8 cellular contexts compared by ENCODE assay signal in genomic region chr1:93846151-93846928, GRCh38. TPM values are rescaled to one million over a fixed set of nuclear protein-coding genes. Genes with fewer than 3 reads are reported as not detected.
DNase-seq lines count a peak whose midpoint lies in the region; ATAC-seq and TF ChIP-seq lines count a peak whose summit lies in the region.

No MANE protein-coding gene starts in this region.

- H3K4me3 ChIP-seq in DND-41 (ENCODE audit: low read depth in 1 of 2, low read length in 2 of 2) (peak overlapping the region; percentile 69 to 75), fibroblast of pulmonary artery (replicated peaks; ENCODE audit: low read depth, low read length) (peak overlapping the region; percentile 69)

- peak overlapping the region; percentile 91 for H3K27ac ChIP-seq in DND-41 (ENCODE audit: low read length)

- H3K9me3 Mint-ChIP-seq in natural killer cell treated with Interleukin-12 subunit alpha and Interleukin-12 subunit beta and Interleukin-15 and Interleukin-18, amount 100 ng/mL, for 72 hours = no peaks in the 10 kb centered on the region

- TF ChIP-seq RAD21 in Ishikawa (IDR thresholded peaks at IDR 0.05; ENCODE audit: low read depth) = no peak

- H3K27me3 ChIP-seq in DND-41 (ENCODE audit: insufficient read depth, low read length, poor library complexity) = no peaks in the 10 kb centered on the region

- peak overlapping the region; percentile 70 for H3K4me2 ChIP-seq in DND-41 (ENCODE audit: insufficient read depth, low read length)

- peaks cover 33% of the 10 kb centered on the region for H3K4me1 ChIP-seq in DND-41 (ENCODE audit: insufficient read depth, low read length)

- H3K79me2 ChIP-seq in DND-41 (ENCODE audit: insufficient read depth, low read length) = no peaks in the 10 kb centered on the region; the same call in 1 of the 2 replicates

- H3K36me3 Mint-ChIP-seq in natural killer cell treated with Interleukin-12 subunit alpha and Interleukin-12 subunit beta and Interleukin-15 and Interleukin-18, amount 100 ng/mL, for 72 hours = no peaks in the 10 kb centered on the region

- H2AFZ ChIP-seq in DND-41 (ENCODE audit: low read depth, low read length) = peak overlapping the region; percentile 87

- peak; percentile 50 for TF ChIP-seq CTCF in DND-41 (IDR thresholded peaks at IDR 0.05; ENCODE audit: borderline replicate concordance, extremely low read depth, low read length, poor library complexity, severe bottlenecking)
- TF ChIP-seq CTCF in fibroblast of pulmonary artery (IDR thresholded peaks at IDR 0.05; ENCODE audit: low read length, missing control alignments) = peak; percentile 30

- TF ChIP-seq EP300 in Ishikawa (IDR thresholded peaks at IDR 0.05; ENCODE audit: borderline replicate concordance) = no peak

- H3K9ac ChIP-seq in DND-41 (ENCODE audit: low read depth, low read length) = peak overlapping the region; percentile 93

- peak overlapping the region; percentile 86 for H3K4me3 Mint-ChIP-seq in natural killer cell treated with Interleukin-12 subunit alpha and Interleukin-12 subunit beta and Interleukin-15 and Interleukin-18, amount 100 ng/mL, for 72 hours

- no peaks in the 10 kb centered on the region for H3K9me3 ChIP-seq in DND-41 (ENCODE audit: insufficient read depth, low read length, severe bottlenecking)

- H4K20me1 ChIP-seq in DND-41 (ENCODE audit: insufficient read depth, low read length) = no peaks in the 10 kb centered on the region

- H3K36me3 ChIP-seq in DND-41 (ENCODE audit: insufficient read depth, low read length) = no peaks in the 10 kb centered on the region; the same call in 1 of the 2 replicates

- DNase-seq in DND-41 = peak; percentile 88
- DNase-seq in RPMI7951 (ENCODE audit: low read depth) = peak; percentile 84
- peak; percentile 81 for DNase-seq in activated T-helper 9 cell treated with anti-CD3 and anti-CD28 coated beads, Interleukin-2, amount 50 U/mL, for 16 hours (ENCODE audit: low read depth)
- DNase-seq in fibroblast of pulmonary artery (ENCODE audit: low read depth) = peak; percentile 82
- DNase-seq in natural killer cell treated with Interleukin-12 subunit alpha and Interleukin-12 subunit beta and Interleukin-15 and Interleukin-18, amount 100 ng/mL, for 72 hours (ENCODE audit: low spot score) = peak; percentile 90
- DNase-seq in stimulated activated naive CD4-positive, alpha-beta T cell treated with Interleukin-2 at 50 U/mL for 16 hours (lab: John Stamatoyannopoulos, UW) = peak; percentile 78

- peak overlapping the region; percentile 80 to 96 for H3K27ac Mint-ChIP-seq in natural killer cell treated with Interleukin-12 subunit alpha and Interleukin-12 subunit beta and Interleukin-15 and Interleukin-18, amount 100 ng/mL, for 72 hours

- H3K27me3 Mint-ChIP-seq in natural killer cell treated with Interleukin-12 subunit alpha and Interleukin-12 subunit beta and Interleukin-15 and Interleukin-18, amount 100 ng/mL, for 72 hours = no peaks in the 10 kb centered on the region

- peaks cover 32% of the 10 kb centered on the region in 2 donors for H3K4me1 Mint-ChIP-seq in natural killer cell treated with Interleukin-12 subunit alpha and Interleukin-12 subunit beta and Interleukin-15 and Interleukin-18, amount 100 ng/mL, for 72 hours (ENCODE audit: low read depth in 2 of 2)

- ATAC-seq in DND-41 (ENCODE audit: insufficient read depth, low read depth) (peak; percentile 67), GM21576 (IDR thresholded peaks at IDR 0.05; ENCODE audit: unreplicated experiment) (peak; percentile 49)
- peak; percentile 70 to 77 for ATAC-seq in natural killer cell treated with Interleukin-12 subunit alpha and Interleukin-12 subunit beta and Interleukin-15 and Interleukin-18, amount 100 ng/mL, for 72 hours

TF ChIP-seq in Ishikawa, 13 proteins besides CTCF, POLR2A, EP300 and RAD21:
- TF ChIP-seq TEAD4 (IDR thresholded peaks at IDR 0.05) (peak; percentile 7; the same call in 1 of the 2 replicates), REST (IDR thresholded peaks at IDR 0.05; ENCODE audit: low read depth) (no peak), YY1 (IDR thresholded peaks at IDR 0.05; ENCODE audit: low read depth) (no peak), TCF12 (IDR thresholded peaks at IDR 0.05; ENCODE audit: low read depth) (peak; percentile 44; the same call in 1 of the 2 replicates), FOXM1 (IDR thresholded peaks at IDR 0.05; ENCODE audit: borderline replicate concordance, low read depth) (no peak), TAF1 (IDR thresholded peaks at IDR 0.05; ENCODE audit: low read depth) (peak; percentile 69), EGR1 (IDR thresholded peaks at IDR 0.05) (peak; percentile 98), MAX (IDR thresholded peaks at IDR 0.05) (peak; percentile 82), NFIC (IDR thresholded peaks at IDR 0.05) (no peak), CEBPB (IDR thresholded peaks at IDR 0.05) (no peak), ZBTB7A (IDR thresholded peaks at IDR 0.05; ENCODE audit: low read depth) (0 out of 2 replicates have a peak, but pooled peaks have one; percentile 3), USF1 (IDR thresholded peaks at IDR 0.05) (no peak), CREB1 (IDR thresholded peaks at IDR 0.05; ENCODE audit: low read depth) (no peak)

RNA-seq across cellular contexts. Expression of gene DNTTIP2, which starts 32.7 kb away (rescaled TPM):
- total RNA-seq in RPMI7951 (2014; rRNA removed; shearing (Covaris generic)) = 29.4 and 53.9 TPM in 2 replicates
- total RNA-seq in natural killer cell treated with Interleukin-12 subunit alpha and Interleukin-12 subunit beta and Interleukin-15 and Interleukin-18, amount 100 ng/mL, for 72 hours = 100 to 1,000 TPM in 1 of 2 donors, 10 to 100 TPM in 1; 78.4 to 101 TPM

Comparison
In these comparisons a context has a peak if more than half of its experiments do, and no peak if none do; other contexts are left out.
1. Peak in every context shown above with its lines: DNase-seq, ATAC-seq, H3K4me3 ChIP-seq and H3K27ac ChIP-seq.